ENCODE assay signal across 1 cellular context in the genomic region with DNA sequence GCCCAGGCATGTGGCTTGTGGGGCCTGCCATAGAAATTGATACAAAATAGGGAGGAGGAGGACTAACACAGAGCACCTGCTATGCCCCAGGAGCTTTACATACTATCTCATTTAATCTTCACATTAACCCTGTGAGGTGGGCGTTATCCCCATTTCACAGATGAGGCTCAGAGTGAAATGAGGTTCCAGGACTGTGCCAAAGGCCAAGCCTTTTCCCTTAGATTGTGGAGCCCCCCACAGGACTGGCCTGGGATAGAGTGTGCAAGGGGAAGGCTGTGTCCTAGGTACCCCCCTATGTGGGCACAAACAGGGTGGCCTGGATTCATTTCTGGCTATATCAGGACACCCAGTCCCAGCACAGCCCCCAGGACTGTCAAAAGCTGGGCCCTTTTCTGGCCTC.
TF ChIP-seq lines count a peak whose summit lies in the region.

No MANE protein-coding gene starts in this region.

TF ChIP-seq in H1, 55 proteins besides CTCF, POLR2A, EP300 and RAD21:
- peak; percentile 73; the same call in 1 of the 2 replicates for TF ChIP-seq KDM1A (IDR thresholded peaks at IDR 0.05; ENCODE audit: borderline replicate concordance, low read length)
- TF ChIP-seq SRF (IDR thresholded peaks at IDR 0.05; ENCODE audit: low read depth, low read length), result no peak
- TF ChIP-seq POLR2AphosphoS5 (IDR thresholded peaks at IDR 0.05; ENCODE audit: low read depth, low read length), result no peak
